19 cellular contexts compared by ENCODE assay signal in genomic region chr3:28590216-28590615, GRCh38.
DNase-seq lines count a peak whose midpoint lies in the region; ATAC-seq and TF ChIP-seq lines count a peak whose summit lies in the region.
"Had no signal": no experiment of that assay in that cellular context is flagged by ENCODE, and none has a peak within 500 bp of the region (broad histone marks: within the 10 kb centered on the region; RNA-seq: fewer than 3 reads in every experiment).

No MANE protein-coding gene starts in this region.

- ATAC-seq in DND-41 (ENCODE audit: insufficient read depth, low read depth), result peak; percentile 59
- ATAC-seq: activated CD4-positive, alpha-beta T cell treated with anti-CD3 and anti-CD28 coated beads for 36 hours; activated CD8-positive, alpha-beta memory T cell treated with anti-CD3 and anti-CD28 coated beads, Interleukin-2, amount 10 ng/mL, durations not matched to agents 7 days and 5 days; esophagus mucosa; heart left ventricle had no signal

- H3K4me1 ChIP-seq in DND-41 (ENCODE audit: insufficient read depth, low read length), result no peaks in the 10 kb centered on the region
- H3K4me1 ChIP-seq: heart left ventricle had no signal

- no peak overlapping the region for H3K9ac ChIP-seq in DND-41 (ENCODE audit: low read depth, low read length)

- H4K20me1 ChIP-seq in DND-41 (ENCODE audit: insufficient read depth, low read length), result no peaks in the 10 kb centered on the region

- H3K4me3 ChIP-seq in DND-41 (ENCODE audit: low read depth in 1 of 2, low read length in 2 of 2), result no peak overlapping the region
- H3K4me3 ChIP-seq: heart left ventricle had no signal

- DNase-seq in DND-41 (no peak), H4 (ENCODE audit: low spot score) (peak; percentile 54), OCI-M1 (lab: John Stamatoyannopoulos, UW) (peak; percentile 63), fibroblast of peridontal ligament (ENCODE audit: extremely low read depth) (peak; percentile 50), head of caudate nucleus (no peak), cardiac septum (ENCODE audit: low spot score) (no peak), NCI-H1092 (lab: John Stamatoyannopoulos, UW) (no peak)
- no peak for DNase-seq in activated CD4-positive, alpha-beta T cell treated with anti-CD3 and anti-CD28 coated beads for 48 hours
- DNase-seq: activated CD4-positive, alpha-beta T cell treated with anti-CD3 and anti-CD28 coated beads for 36 hours; activated CD8-positive, alpha-beta memory T cell treated with anti-CD3 and anti-CD28 coated beads, Interleukin-2, amount 10 ng/mL, durations not matched to agents 7 days and 5 days; CD4-positive, alpha-beta T cell; dorsolateral prefrontal cortex; heart left ventricle; NCI-H2081; NCI-H524 treated with DMSO at 0.1 percent for 48 hours; retina; stimulated activated CD4-positive, alpha-beta T cell treated with anti-CD3 and anti-CD28 coated beads, Interleukin-15, amount 100 ng/mL, for 24 hours; stimulated activated naive CD4-positive, alpha-beta T cell treated with Interleukin-2 at 50 U/mL for 16 hours had no signal

- H3K27ac ChIP-seq in DND-41 (ENCODE audit: low read length), result no peak overlapping the region
- H3K27ac ChIP-seq: dorsolateral prefrontal cortex, heart left ventricle had no signal

- H2AFZ ChIP-seq in DND-41 (ENCODE audit: low read depth, low read length), result no peak overlapping the region

- intact Hi-C loops in head of caudate nucleus (cut with DNase I), result no loop called here
- intact Hi-C loops in cardiac septum (cut with DNase I), result no loop called here

- H3K79me2 ChIP-seq in DND-41 (ENCODE audit: insufficient read depth, low read length), result no peaks in the 10 kb centered on the region

- H3K9me3 ChIP-seq in DND-41 (ENCODE audit: insufficient read depth, low read length, severe bottlenecking), result no peaks in the 10 kb centered on the region
- H3K9me3 ChIP-seq: heart left ventricle had no signal

- H3K36me3 ChIP-seq in DND-41 (ENCODE audit: insufficient read depth, low read length), result no peaks in the 10 kb centered on the region
- H3K36me3 ChIP-seq: heart left ventricle had no signal

- no peaks in the 10 kb centered on the region for H3K27me3 ChIP-seq in DND-41 (ENCODE audit: insufficient read depth, low read length, poor library complexity)
- H3K27me3 ChIP-seq: dorsolateral prefrontal cortex, heart left ventricle had no signal

- no peak overlapping the region; the same call in 1 of the 2 replicates for H3K4me2 ChIP-seq in DND-41 (ENCODE audit: insufficient read depth, low read length)

- TF ChIP-seq CTCF in DND-41 (IDR thresholded peaks at IDR 0.05; ENCODE audit: borderline replicate concordance, extremely low read depth, low read length, poor library complexity, severe bottlenecking), result no peak

Comparison
In these comparisons a context has a peak if more than half of its experiments do, and no peak if none do; other contexts are left out.
1. DNase-seq: peak in H4 (single experiment), OCI-M1 (single experiment) and fibroblast of peridontal ligament (single experiment); none in DND-41 (single experiment), activated CD4-positive, alpha-beta T cell treated with anti-CD3 and anti-CD28 coated beads for 48 hours (single experiment), head of caudate nucleus (0 of 42), cardiac septum (single experiment) and NCI-H1092 (single experiment).